In the genomic region with DNA sequence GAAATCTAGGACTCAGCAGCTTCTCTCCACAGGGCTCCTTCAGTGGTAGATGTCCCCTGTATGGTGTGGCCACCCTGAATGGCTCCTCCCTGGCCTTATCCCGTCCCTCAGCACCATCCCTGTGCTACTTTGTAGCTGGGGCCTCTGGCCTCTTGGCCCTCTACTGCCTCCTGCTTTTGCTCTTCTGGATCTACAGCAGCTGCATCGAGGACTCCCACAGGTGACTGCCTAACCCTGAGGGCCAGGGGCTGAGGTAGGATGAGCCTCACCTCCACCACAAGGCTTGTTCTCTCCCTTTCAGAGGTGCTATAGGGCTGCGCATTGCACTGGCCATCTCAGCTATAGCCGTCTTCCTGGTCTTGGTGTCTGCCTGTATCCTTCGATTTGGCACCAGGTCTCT, we compare ENCODE assay signal across 10 cellular contexts. TPM values are rescaled to one million over a fixed set of nuclear protein-coding genes. Genes with fewer than 3 reads are reported as not detected.
DNase-seq lines count a peak whose midpoint lies in the region; ATAC-seq, FAIRE-seq and TF ChIP-seq lines count a peak whose summit lies in the region.
"Had no signal": no experiment of that assay in that cellular context is flagged by ENCODE, and none has a peak within 500 bp of the region (broad histone marks: within the 10 kb centered on the region; RNA-seq: fewer than 3 reads in every experiment).

No MANE protein-coding gene starts in this region.

- TF ChIP-seq POLR2A in GM12891 (IDR thresholded peaks at IDR 0.05; ENCODE audit: low read depth, low read length), result no peak

- H3K27ac ChIP-seq in cardiac muscle cell (peak overlapping the region; percentile 30), SK-N-MC (peak overlapping the region; percentile 51; the same call in 1 of the 2 replicates), endodermal cell (ENCODE audit: low read depth, low read length) (no peak overlapping the region), temporal lobe (ENCODE audit: low read depth, low read length) (peak overlapping the region; percentile 12)
- H3K27ac ChIP-seq: thyroid gland had no signal

- H3K27ac Mint-ChIP-seq in endodermal cell, result peak overlapping the region; percentile 82

- H3K36me3 ChIP-seq in cardiac muscle cell (peaks cover 7% of the 10 kb centered on the region), SK-N-MC (ENCODE audit: insufficient read depth, low read length) (peaks cover 41% of the 10 kb centered on the region), endodermal cell (ENCODE audit: control insufficient read depth, insufficient read depth, low read length) (peaks cover 43% of the 10 kb centered on the region)

- TF ChIP-seq CTCF in cardiac muscle cell (IDR thresholded peaks at IDR 0.05; ENCODE audit: low read depth, low read length) (no peak), endodermal cell (conservative IDR thresholded peaks at IDR 0.05) (peak; percentile 45)

- no peak for DNase-seq in cardiac muscle cell (ENCODE audit: low read depth in 1 of 2, low spot score in 1 of 2)
- no peak for DNase-seq in cardiac septum (ENCODE audit: low spot score)
- DNase-seq in SK-N-MC (ENCODE audit: low read depth, low spot score), result no peak
- peak; percentile 65 for DNase-seq in endodermal cell
- DNase-seq in NCI-H146 treated with DMSO at 0.1 percent for 48 hours (lab: John Stamatoyannopoulos, UW; ENCODE audit: unreplicated experiment), result no peak
- no peak for DNase-seq in GM12891 (ENCODE audit: insufficient read length, low spot score)
- DNase-seq: NCI-H345, thyroid gland had no signal

- no peaks in the 10 kb centered on the region for H3K9me3 ChIP-seq in cardiac muscle cell (ENCODE audit: low read depth)
- no peaks in the 10 kb centered on the region for H3K9me3 ChIP-seq in SK-N-MC (ENCODE audit: low read depth, low read length)
- no peaks in the 10 kb centered on the region for H3K9me3 ChIP-seq in endodermal cell (ENCODE audit: control insufficient read depth, low read length)
- H3K9me3 ChIP-seq: thyroid gland had no signal

- intact Hi-C loops in cardiac septum (cut with DNase I), result no loop called here

- FAIRE-seq in GM12891 (lab: Jason Lieb, UNC), result no peak

- H3K27me3 ChIP-seq in cardiac muscle cell (no peaks in the 10 kb centered on the region), endodermal cell (ENCODE audit: control insufficient read depth, insufficient read depth, low read length, poor library complexity, severe bottlenecking) (no peaks in the 10 kb centered on the region)
- H3K27me3 ChIP-seq: thyroid gland had no signal

- peak overlapping the region; percentile 89 for H3K4me3 Mint-ChIP-seq in endodermal cell

- peaks cover 31% of the 10 kb centered on the region for H3K36me3 Mint-ChIP-seq in endodermal cell (ENCODE audit: low read depth)

- H3K4me1 Mint-ChIP-seq in endodermal cell, result peaks cover 15% of the 10 kb centered on the region

- 91 to 93% methylated on average over 3 to 5 of the region's 5 CpGs for WGBS in endodermal cell (ENCODE audit: insufficient coverage in 1 of 2, insufficient read length in 1 of 2), 2 experiments

- H3K4me1 ChIP-seq in cardiac muscle cell (ENCODE audit: low read depth), result peaks cover 20% of the 10 kb centered on the region
- H3K4me1 ChIP-seq in endodermal cell (ENCODE audit: control insufficient read depth, insufficient read depth, low read length), result no peaks in the 10 kb centered on the region

- H3K27me3 Mint-ChIP-seq in endodermal cell (ENCODE audit: insufficient read depth), result no peaks in the 10 kb centered on the region

- H3K4me3 ChIP-seq in cardiac muscle cell (no peak overlapping the region), SK-N-MC (no peak overlapping the region), endodermal cell (ENCODE audit: low read length) (no peak overlapping the region)
- H3K4me3 ChIP-seq: thyroid gland had no signal

- no peaks in the 10 kb centered on the region for H3K9me3 Mint-ChIP-seq in endodermal cell

- H3K9ac ChIP-seq in SK-N-MC (ENCODE audit: insufficient read length) (no peak overlapping the region), endodermal cell (ENCODE audit: extremely low read depth, low read length, poor library complexity, severe bottlenecking) (no peak overlapping the region)

- ATAC-seq in GM21528 (IDR thresholded peaks at IDR 0.05; ENCODE audit: low FRiP score, unreplicated experiment), result no peak

TF ChIP-seq in GM12891, 5 proteins besides CTCF, POLR2A, EP300 and RAD21:
- no peak for TF ChIP-seq PAX5 (IDR thresholded peaks at IDR 0.05; ENCODE audit: insufficient read depth, low read length, severe bottlenecking)
- no peak for TF ChIP-seq TAF1 (IDR thresholded peaks at IDR 0.05; ENCODE audit: low read depth, low read length)
- no peak for TF ChIP-seq POU2F2 (IDR thresholded peaks at IDR 0.05; ENCODE audit: low read depth, low read length)
- no peak for TF ChIP-seq SPI1 (IDR thresholded peaks at IDR 0.05; ENCODE audit: low read depth, low read length)
- no peak for TF ChIP-seq POLR2AphosphoS5 (IDR thresholded peaks at IDR 0.05; ENCODE audit: low read depth, low read length)
TF ChIP-seq in GM12891: peak in this region for 0.

RNA-seq across cellular contexts. Expression of gene TMEM179B, which starts 1.8 kb away (rescaled TPM):
- total RNA-seq in cardiac muscle cell, result 34.2 and 55.2 TPM in 2 replicates
- polyA plus RNA-seq in cardiac muscle cell, result 78.6 and 81.8 TPM in 2 replicates
- total RNA-seq in cardiac septum, result 12.0 TPM
- 10 to 100 TPM; 31.0 TPM for total RNA-seq in endodermal cell
- 38.9 TPM for polyA plus RNA-seq in endodermal cell (2013, experiment 1 of 2)
- 28.8 TPM for polyA plus RNA-seq in endodermal cell (2013, experiment 2 of 2)
- total RNA-seq in temporal lobe, result 8.4 TPM
- 25.1 TPM for polyA plus RNA-seq in GM12891 (2012; ENCODE audit: low read depth, missing spikeins)

RNA-seq across cellular contexts. Expression of gene TMEM223, which starts 2.8 kb away (rescaled TPM):
- total RNA-seq in cardiac muscle cell (87.1 and 88.9 TPM in 2 replicates), cardiac septum (17.7 TPM), endodermal cell (10 to 100 TPM; 18.4 to 21.0 TPM), temporal lobe (7.9 TPM)
- 92.4 and 102 TPM in 2 replicates for polyA plus RNA-seq in cardiac muscle cell
- polyA plus RNA-seq in endodermal cell (2013, experiment 1 of 2), result 19.9 TPM
- polyA plus RNA-seq in endodermal cell (2013, experiment 2 of 2), result 19.4 TPM
- polyA plus RNA-seq in GM12891 (2012; ENCODE audit: low read depth, missing spikeins), result 11.4 TPM

RNA-seq across cellular contexts. Expression of gene NXF1, which starts 16.2 kb away (rescaled TPM):
- total RNA-seq in cardiac muscle cell (52.8 and 60.7 TPM in 2 replicates), cardiac septum (36.7 TPM), endodermal cell (10 to 100 TPM; 45.8 to 61.4 TPM), temporal lobe (17.5 TPM)
- 96.7 and 127 TPM in 2 replicates for polyA plus RNA-seq in cardiac muscle cell
- 60.6 TPM for polyA plus RNA-seq in endodermal cell (2013, experiment 1 of 2)
- 59.8 TPM for polyA plus RNA-seq in endodermal cell (2013, experiment 2 of 2)
- polyA plus RNA-seq in GM12891 (2012; ENCODE audit: low read depth, missing spikeins), result 62.7 TPM

RNA-seq across cellular contexts. Expression of gene TAF6L, which starts 17.8 kb away (rescaled TPM):
- total RNA-seq in cardiac muscle cell, result 33.1 and 38.8 TPM in 2 replicates
- 46.3 and 56.3 TPM in 2 replicates for polyA plus RNA-seq in cardiac muscle cell
- total RNA-seq in cardiac septum, result 9.7 TPM
- 10 to 100 TPM; 37.4 to 41.7 TPM for total RNA-seq in endodermal cell
- 31.8 TPM for polyA plus RNA-seq in endodermal cell (2013, experiment 1 of 2)
- 29.4 TPM for polyA plus RNA-seq in endodermal cell (2013, experiment 2 of 2)
- 11.6 TPM for total RNA-seq in temporal lobe
- polyA plus RNA-seq in GM12891 (2012; ENCODE audit: low read depth, missing spikeins), result 20.8 TPM

RNA-seq across cellular contexts. Expression of gene POLR2G, which starts 27.6 kb away (rescaled TPM):
- total RNA-seq in cardiac muscle cell (67.2 and 101 TPM in 2 replicates), cardiac septum (45.3 TPM), endodermal cell (100 to 1,000 TPM; 107 to 137 TPM), temporal lobe (49.2 TPM)
- polyA plus RNA-seq in cardiac muscle cell, result 195 and 219 TPM in 2 replicates
- polyA plus RNA-seq in endodermal cell (2013, experiment 1 of 2), result 134 TPM
- 125 TPM for polyA plus RNA-seq in endodermal cell (2013, experiment 2 of 2)
- polyA plus RNA-seq in GM12891 (2012; ENCODE audit: low read depth, missing spikeins), result 145 TPM
